ENCODE assay signal across 9 cellular contexts in the genomic region with DNA sequence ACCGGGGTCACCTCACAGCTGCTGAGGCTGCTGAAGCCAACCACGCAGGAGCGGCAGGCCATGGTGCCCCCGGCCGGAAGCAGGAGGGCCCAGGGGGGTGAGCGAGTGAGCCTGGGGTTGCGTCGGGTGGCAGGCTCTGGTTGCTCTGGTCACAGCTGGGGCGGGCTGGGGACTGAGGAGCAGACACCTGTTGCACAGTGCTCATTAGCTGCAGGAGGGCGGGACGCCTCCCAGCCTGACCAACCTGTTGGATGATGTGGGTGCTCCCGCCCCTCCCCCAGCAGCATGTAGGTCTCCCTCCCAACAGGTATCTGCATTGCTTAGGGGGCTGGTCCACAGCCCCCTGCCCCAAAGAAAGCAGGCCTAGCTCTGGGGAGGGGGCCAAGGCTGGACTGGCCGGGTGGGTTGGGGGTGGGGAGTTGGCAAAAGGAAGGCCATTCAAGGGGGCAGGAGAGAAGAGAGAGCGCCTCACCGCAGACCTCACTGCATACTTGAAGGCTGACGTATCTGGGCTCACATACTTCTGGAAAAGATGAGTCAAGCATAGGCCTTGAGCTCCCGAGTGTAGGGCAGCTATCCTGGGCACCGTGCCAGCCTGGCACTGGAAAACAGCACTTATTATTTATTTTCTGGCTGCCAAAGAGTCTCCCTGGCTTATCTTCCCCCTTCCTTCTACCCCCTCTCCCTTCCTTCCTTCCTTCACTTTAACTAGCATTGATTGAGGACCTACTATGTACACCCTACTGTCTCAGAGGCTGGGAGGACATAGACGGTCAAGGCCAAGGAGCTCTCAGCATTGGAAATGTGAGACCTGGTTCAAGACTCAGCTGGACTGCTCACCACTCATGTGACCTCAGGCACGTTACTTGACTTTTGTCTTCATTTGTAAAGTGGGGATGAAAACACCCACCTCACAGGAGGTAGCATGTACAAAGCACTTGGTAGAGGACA. TPM values are rescaled to one million over a fixed set of nuclear protein-coding genes. Genes with fewer than 3 reads are reported as not detected.
DNase-seq lines count a peak whose midpoint lies in the region; ATAC-seq and TF ChIP-seq lines count a peak whose summit lies in the region.
"Had no signal": no experiment of that assay in that cellular context is flagged by ENCODE, and none has a peak within 500 bp of the region (broad histone marks: within the 10 kb centered on the region; RNA-seq: fewer than 3 reads in every experiment).

A gene (minus strand): TSS at position 174 of the 951 bp plus-strand sequence. CDS start 112 bp downstream, at position 62.

- H3K4me3 Mint-ChIP-seq in activated naive CD8-positive, alpha-beta T cell treated with anti-CD3 and anti-CD28 coated beads, Interleukin-2, amount 10 ng/mL, durations not matched to agents 7 days and 5 days = no peak within 1 kb of the TSS

- no peak within 1 kb of the TSS for H3K27ac Mint-ChIP-seq in activated naive CD8-positive, alpha-beta T cell treated with anti-CD3 and anti-CD28 coated beads, Interleukin-2, amount 10 ng/mL, durations not matched to agents 7 days and 5 days

- H3K9me3 ChIP-seq in heart right ventricle = no peaks in the 10 kb centered on the region

- POLR2A ChIA-PET in activated naive CD8-positive, alpha-beta T cell treated with anti-CD3 and anti-CD28 coated beads, Interleukin-2, amount 10 ng/mL, durations not matched to agents 7 days and 5 days (lab: Charles Lee) = interaction anchor here (0.5 to 0.6 kb wide), 2 partner anchors 69 to 160 kb away, joined by 3 to 4 read pairs; no protein-coding TSS in a partner anchor

- no peak within 1 kb of the TSS for H3K4me3 ChIP-seq in heart right ventricle
- H3K4me3 ChIP-seq in skeletal muscle cell (ENCODE audit: low read depth, low read length) = peak within 1 kb of the TSS; percentile 18

- ATAC-seq in activated naive CD8-positive, alpha-beta T cell treated with anti-CD3 and anti-CD28 coated beads, Interleukin-2, amount 10 ng/mL, durations not matched to agents 7 days and 5 days (ENCODE audit: low read depth) = peak; percentile 9
- ATAC-seq in heart right ventricle = peak; percentile 82 to 96 (median 93)
- ATAC-seq in GM21717 (IDR thresholded peaks at IDR 0.05; ENCODE audit: unreplicated experiment) = no peak
- ATAC-seq in GM19023 (IDR thresholded peaks at IDR 0.05; ENCODE audit: unreplicated experiment) = no peak
- ATAC-seq in GM18909 (IDR thresholded peaks at IDR 0.05; ENCODE audit: poor library complexity, unreplicated experiment) = no peak

- no peaks in the 10 kb centered on the region for H3K36me3 Mint-ChIP-seq in activated naive CD8-positive, alpha-beta T cell treated with anti-CD3 and anti-CD28 coated beads, Interleukin-2, amount 10 ng/mL, durations not matched to agents 7 days and 5 days

- no peaks in the 10 kb centered on the region for H3K4me1 Mint-ChIP-seq in activated naive CD8-positive, alpha-beta T cell treated with anti-CD3 and anti-CD28 coated beads, Interleukin-2, amount 10 ng/mL, durations not matched to agents 7 days and 5 days

- no peaks in the 10 kb centered on the region for H3K36me3 ChIP-seq in heart right ventricle

- H3K27me3 Mint-ChIP-seq in activated naive CD8-positive, alpha-beta T cell treated with anti-CD3 and anti-CD28 coated beads, Interleukin-2, amount 10 ng/mL, durations not matched to agents 7 days and 5 days = peaks cover 11% of the 10 kb centered on the region

- DNase-seq in ELR (ENCODE audit: low read depth) (peak; percentile 100), NCI-H2029 (lab: John Stamatoyannopoulos, UW) (peak; percentile 98), heart right ventricle (peak; percentile 83), skeletal muscle cell (ENCODE audit: low read depth) (peak; percentile 96)
- no peak for DNase-seq in activated naive CD8-positive, alpha-beta T cell treated with anti-CD3 and anti-CD28 coated beads, Interleukin-2, amount 10 ng/mL, durations not matched to agents 7 days and 5 days

- H3K4me1 ChIP-seq in heart right ventricle = peaks cover 8 to 62% (median 33%) of the 10 kb centered on the region in 9 donors

- WGBS in heart right ventricle, 2 donors = 68 to 71% methylated on average over 20 of the region's 20 CpGs

- intact Hi-C loops in heart right ventricle (cut with DNase I) = no loop called here

- H3K9me3 Mint-ChIP-seq in activated naive CD8-positive, alpha-beta T cell treated with anti-CD3 and anti-CD28 coated beads, Interleukin-2, amount 10 ng/mL, durations not matched to agents 7 days and 5 days = no peaks in the 10 kb centered on the region

- no peak for TF ChIP-seq CTCF in heart right ventricle (IDR thresholded peaks at IDR 0.05)

- no peaks in the 10 kb centered on the region for H3K27me3 ChIP-seq in heart right ventricle

- H3K27ac ChIP-seq in heart right ventricle = peak within 1 kb of the TSS in 6 of 10 donors; percentile 15 to 71 (median 48)
- H3K27ac ChIP-seq: KMS-11 had no signal

RNA-seq across cellular contexts. Expression of the gene that starts here (rescaled TPM):
- total RNA-seq in activated naive CD8-positive, alpha-beta T cell treated with anti-CD3 and anti-CD28 coated beads, Interleukin-2, amount 10 ng/mL, durations not matched to agents 7 days and 5 days = not detected
- total RNA-seq in heart right ventricle = under 1 TPM in 9 of 10 donors, not detected in 1; 0.07 to 0.79 (median 0.16) TPM
- under 1 TPM; 0.07 to 0.32 TPM for polyA plus RNA-seq in heart right ventricle

Comparison
In these comparisons a context has a peak if more than half of its experiments do, and no peak if none do; other contexts are left out.
1. Peak in ATAC-seq in activated naive CD8-positive, alpha-beta T cell treated with anti-CD3 and anti-CD28 coated beads, Interleukin-2, amount 10 ng/mL, durations not matched to agents 7 days and 5 days; RNA of the gene not detected or under 1 TPM.
2. Peak in DNase-seq, ATAC-seq and H3K27ac ChIP-seq in heart right ventricle; RNA of the gene not detected or under 1 TPM.